20 cellular contexts compared by ENCODE assay signal in genomic region chr17:37182786-37183185, GRCh38.
DNase-seq lines count a peak whose midpoint lies in the region; ATAC-seq, FAIRE-seq and TF ChIP-seq lines count a peak whose summit lies in the region.
"Had no signal": no experiment of that assay in that cellular context is flagged by ENCODE, and none has a peak within 500 bp of the region (broad histone marks: within the 10 kb centered on the region; RNA-seq: fewer than 3 reads in every experiment).

No MANE protein-coding gene starts in this region.

- peaks cover 19% of the 10 kb centered on the region for H3K36me3 Mint-ChIP-seq in osteocyte (ENCODE audit: unreplicated experiment)

- H3K36me3 ChIP-seq in SK-N-MC (ENCODE audit: insufficient read depth, low read length) (peaks cover 41% of the 10 kb centered on the region), endothelial cell of umbilical vein (ENCODE audit: control insufficient read depth in 2 of 2, extremely low read depth in 1 of 2, insufficient read depth in 2 of 2, low read length in 2 of 2) (peaks cover 0 to 9% of the 10 kb centered on the region in 2 experiments), heart left ventricle (peaks cover 0 to 56% (median 21%) of the 10 kb centered on the region in 9 donors), OCI-LY7 (ENCODE audit: insufficient read depth, low read length) (peaks cover 73% of the 10 kb centered on the region)

- no peaks in the 10 kb centered on the region for H3K27me3 Mint-ChIP-seq in osteocyte (ENCODE audit: unreplicated experiment)
- H3K27me3 Mint-ChIP-seq: activated naive CD4-positive, alpha-beta T cell treated with anti-CD3 and anti-CD28 coated beads, Interleukin-2, amount 50 U/mL, for 24 hours; memory B cell; T-helper 17 cell had no signal

- H3K4me1 ChIP-seq in endothelial cell of umbilical vein (ENCODE audit: control insufficient read depth, extremely low read depth, insufficient read depth, low read length) (peaks cover 35% of the 10 kb centered on the region), heart left ventricle (no peaks in the 10 kb centered on the region), OCI-LY7 (ENCODE audit: insufficient read depth, low read length, poor library complexity, severe bottlenecking) (no peaks in the 10 kb centered on the region)
- H3K4me1 ChIP-seq: tibial artery had no signal

- POLR2A ChIA-PET in endothelial cell of umbilical vein (lab: Charles Lee) = no interaction called here
- POLR2A ChIA-PET in OCI-LY7 (lab: Charles Lee) = interaction anchor here (1.2 kb wide), 1 partner anchor 13 kb away, joined by 4 read pairs; no protein-coding TSS in a partner anchor

- H4K20me1 ChIP-seq in endothelial cell of umbilical vein (replicated peaks; ENCODE audit: control insufficient read depth, extremely low read depth, insufficient read depth, low read length) = no peaks in the 10 kb centered on the region
- H4K20me1 ChIP-seq in OCI-LY7 (ENCODE audit: insufficient read depth, low read length) = no peaks in the 10 kb centered on the region

- BruUV-seq in endothelial cell of umbilical vein (replicated peaks; lab: Mats Ljungman, UMichigan) = no TSS peak
- no TSS peak for BruUV-seq in OCI-LY7 (replicated peaks; lab: Mats Ljungman, UMichigan)

- dilution Hi-C loops in endothelial cell of umbilical vein (cut with MboI; ENCODE audit: extremely low pct_ligation_motif_present, low sequenced_read_pairs) = no loop called here

- peak overlapping the region; percentile 76 for H3K27ac Mint-ChIP-seq in osteocyte (ENCODE audit: unreplicated experiment)
- H3K27ac Mint-ChIP-seq: activated CD8-positive, alpha-beta T cell treated with anti-CD3 and anti-CD28 coated beads, Interleukin-2, amount 10 ng/mL, durations not matched to agents 7 days and 5 days; activated naive CD4-positive, alpha-beta T cell treated with anti-CD3 and anti-CD28 coated beads, Interleukin-2, amount 50 U/mL, for 24 hours; memory B cell; T-helper 17 cell had no signal

- intact Hi-C loops in endothelial cell of umbilical vein (cut with micrococcal nuclease) (no loop called here), heart left ventricle (cut with DNase I) (no loop called here), OCI-LY7 (cut with micrococcal nuclease; ENCODE audit: unreplicated experiment) (no loop called here)

- peak; percentile 34 for DNase-seq in HCEC 1CT
- no peak for DNase-seq in SK-N-MC (ENCODE audit: low read depth, low spot score)
- peak; percentile 63 for DNase-seq in endothelial cell of umbilical vein (ENCODE audit: low read depth, low spot score)
- DNase-seq in osteocyte (ENCODE audit: extremely low spot score, unreplicated experiment) = no peak
- no peak for DNase-seq in COR-L47 (lab: John Stamatoyannopoulos, UW)
- no peak for DNase-seq in heart left ventricle
- no peak for DNase-seq in OCI-LY7 (ENCODE audit: low spot score)
- no peak for DNase-seq in cerebellar cortex (ENCODE audit: low spot score)
- DNase-seq: activated CD8-positive, alpha-beta T cell treated with anti-CD3 and anti-CD28 coated beads, Interleukin-2, amount 10 ng/mL, durations not matched to agents 7 days and 5 days; activated T-cell treated with anti-CD3 and anti-CD28 coated beads, Interleukin-2, amount 50 U/mL, for 48 hours; hippocampal formation; NCI-H2081; SIG-M5; stimulated activated naive CD4-positive, alpha-beta T cell; T-helper 17 cell; tibial artery had no signal

- H3K4me2 ChIP-seq in endothelial cell of umbilical vein (ENCODE audit: insufficient read depth, low read length) (peak overlapping the region; percentile 67), OCI-LY7 (ENCODE audit: low read length) (no peak overlapping the region)

- CTCF ChIA-PET in endothelial cell of umbilical vein (lab: Charles Lee) (interaction anchor here (0.9 to 1.6 kb wide), 7 partner anchors 9 to 555 kb away, joined by 3 to 6 read pairs (median 4); no protein-coding TSS in a partner anchor), OCI-LY7 (lab: Charles Lee; ENCODE audit: unreplicated experiment) (no interaction called here)

- no peak overlapping the region for H3K4me3 ChIP-seq in SK-N-MC
- H3K4me3 ChIP-seq in endothelial cell of umbilical vein (replicated peaks in 1 of 3; ENCODE audit: insufficient read depth in 1 of 3, low read depth in 1 of 3, low read length in 3 of 3) = no peak overlapping the region
- no peak overlapping the region for H3K4me3 ChIP-seq in heart left ventricle
- H3K4me3 ChIP-seq in OCI-LY7 (ENCODE audit: low read depth, low read length, poor library complexity, severe bottlenecking) = no peak overlapping the region
- H3K4me3 ChIP-seq: cardiac muscle cell, K562, tibial artery had no signal

- H3K9me3 ChIP-seq in SK-N-MC (ENCODE audit: low read depth, low read length) (no peaks in the 10 kb centered on the region), endothelial cell of umbilical vein (replicated peaks; ENCODE audit: control insufficient read depth, insufficient read depth, low read length) (no peaks in the 10 kb centered on the region), heart left ventricle (no peaks in the 10 kb centered on the region), OCI-LY7 (ENCODE audit: low read length) (no peaks in the 10 kb centered on the region)
- H3K9me3 ChIP-seq: tibial artery had no signal

- H3K27me3 ChIP-seq in endothelial cell of umbilical vein (ENCODE audit: control insufficient read depth in 2 of 2, insufficient read depth in 2 of 2, low read length in 2 of 2) = no peaks in the 10 kb centered on the region
- no peaks in the 10 kb centered on the region for H3K27me3 ChIP-seq in heart left ventricle
- H3K27me3 ChIP-seq: cardiac muscle cell, tibial artery had no signal

- TF ChIP-seq CTCF in endothelial cell of umbilical vein (IDR thresholded peaks at IDR 0.05; ENCODE audit: extremely low read depth in 1 of 2, insufficient read depth in 1 of 2, low read depth in 1 of 2, low read length in 2 of 2) = no peak
- no peak for TF ChIP-seq CTCF in osteocyte (IDR thresholded peaks at IDR 0.05)
- TF ChIP-seq CTCF in heart left ventricle (IDR thresholded peaks at IDR 0.05) = no peak
- TF ChIP-seq CTCF in OCI-LY7 (conservative IDR thresholded peaks at IDR 0.05; ENCODE audit: low read length) = no peak

- H3K79me2 ChIP-seq in endothelial cell of umbilical vein (ENCODE audit: control insufficient read depth, insufficient read depth, low read length) = no peaks in the 10 kb centered on the region
- no peaks in the 10 kb centered on the region for H3K79me2 ChIP-seq in OCI-LY7 (ENCODE audit: insufficient read depth, low read depth, low read length)

- H3K4me1 Mint-ChIP-seq in osteocyte (ENCODE audit: unreplicated experiment) = peaks cover 46% of the 10 kb centered on the region
- H3K4me1 Mint-ChIP-seq: activated naive CD4-positive, alpha-beta T cell treated with anti-CD3 and anti-CD28 coated beads, Interleukin-2, amount 50 U/mL, for 24 hours; memory B cell; T-helper 17 cell had no signal

- H3K9me3 Mint-ChIP-seq in osteocyte (ENCODE audit: unreplicated experiment) = no peaks in the 10 kb centered on the region
- H3K9me3 Mint-ChIP-seq: activated naive CD4-positive, alpha-beta T cell treated with anti-CD3 and anti-CD28 coated beads, Interleukin-2, amount 50 U/mL, for 24 hours; memory B cell had no signal

- H3K9ac ChIP-seq in SK-N-MC (ENCODE audit: insufficient read length) (no peak overlapping the region), endothelial cell of umbilical vein (replicated peaks; ENCODE audit: extremely low read depth, insufficient read depth, low read length) (no peak overlapping the region)

- no peak overlapping the region for H2AFZ ChIP-seq in endothelial cell of umbilical vein (ENCODE audit: low read depth, low read length)
- no peak overlapping the region for H2AFZ ChIP-seq in OCI-LY7 (ENCODE audit: low read length)

- no peaks in the 10 kb centered on the region for H3K9me2 ChIP-seq in OCI-LY7 (ENCODE audit: insufficient read depth, low read length)

- no peak for FAIRE-seq in endothelial cell of umbilical vein (lab: Jason Lieb, UNC)
- FAIRE-seq: K562 had no signal

- H3K27ac ChIP-seq in SK-N-MC (peak overlapping the region; percentile 77), endothelial cell of umbilical vein (ENCODE audit: insufficient read depth, low read depth, low read length) (peak overlapping the region; percentile 69), heart left ventricle (no peak overlapping the region), OCI-LY7 (ENCODE audit: low read depth, low read length, poor library complexity, severe bottlenecking) (no peak overlapping the region)
- H3K27ac ChIP-seq: cardiac muscle cell, tibial artery had no signal

- no peak for ATAC-seq in heart left ventricle
- ATAC-seq: activated CD8-positive, alpha-beta T cell treated with anti-CD3 and anti-CD28 coated beads, Interleukin-2, amount 10 ng/mL, durations not matched to agents 7 days and 5 days; K562; T-helper 17 cell had no signal

- no peaks in the 10 kb centered on the region for H3K9me1 ChIP-seq in endothelial cell of umbilical vein (replicated peaks; ENCODE audit: control insufficient read depth, extremely low read depth, insufficient read depth, low read length)

- H3K4me3 Mint-ChIP-seq in osteocyte (ENCODE audit: unreplicated experiment) = no peak overlapping the region
- H3K4me3 Mint-ChIP-seq: activated CD8-positive, alpha-beta T cell treated with anti-CD3 and anti-CD28 coated beads, Interleukin-2, amount 10 ng/mL, durations not matched to agents 7 days and 5 days; activated naive CD4-positive, alpha-beta T cell treated with anti-CD3 and anti-CD28 coated beads, Interleukin-2, amount 50 U/mL, for 24 hours; memory B cell; T-helper 17 cell had no signal

- TF ChIP-seq POLR2A in endothelial cell of umbilical vein (IDR thresholded peaks at IDR 0.05; ENCODE audit: low read depth, low read length) = no peak
- no peak for TF ChIP-seq POLR2A in heart left ventricle (IDR thresholded peaks at IDR 0.05)

- 77 to 80% (median 79%) methylated on average over 4 of the region's 4 CpGs for WGBS in heart left ventricle, 4 donors

TF ChIP-seq in endothelial cell of umbilical vein, 7 proteins besides CTCF, POLR2A, EP300 and RAD21:
- no peak for TF ChIP-seq MYC (IDR thresholded peaks at IDR 0.05; ENCODE audit: low read depth, low read length)
- peak; percentile 50 for TF ChIP-seq JUN (IDR thresholded peaks at IDR 0.05; ENCODE audit: borderline replicate concordance, insufficient read depth, insufficient read length, low read depth)
- peak; percentile 20 for TF ChIP-seq FOS (IDR thresholded peaks at IDR 0.05; ENCODE audit: borderline replicate concordance, insufficient read depth, low read length)
- TF ChIP-seq EZH2 (IDR thresholded peaks at IDR 0.05; ENCODE audit: borderline replicate concordance, low read depth, low read length, severe bottlenecking) = no peak

Comparison
In these comparisons a context has a peak if more than half of its experiments do, and no peak if none do; other contexts are left out.
1. DNase-seq: peak in HCEC 1CT (single experiment) and endothelial cell of umbilical vein (single experiment); none in SK-N-MC (single experiment), osteocyte (single experiment), COR-L47 (single experiment), heart left ventricle (0 of 5), OCI-LY7 (single experiment) and cerebellar cortex (single experiment).
2. H3K27ac ChIP-seq: peak in SK-N-MC (single experiment) and endothelial cell of umbilical vein (single experiment); none in heart left ventricle (0 of 12) and OCI-LY7 (single experiment).